Comparison of ENCODE assay signal across 11 cellular contexts in genomic region chr1:94314222-94314858, GRCh38.
"Had no signal": no experiment of that assay in that cellular context is flagged by ENCODE, and none has a peak within 500 bp of the region (broad histone marks: within the 10 kb centered on the region; RNA-seq: fewer than 3 reads in every experiment).

No MANE protein-coding gene starts in this region.

- H3K36me3 ChIP-seq: cardiac muscle cell, transverse colon had no signal

- H3K4me3 ChIP-seq: cardiac muscle cell, transverse colon had no signal

- ATAC-seq: esophagus mucosa; stimulated activated naive B cell treated with anti-CD40 and anti-IgM and Interleukin-4, amounts not matched to agents 10 μg/mL and 1 μg/mL and 100 μg/mL, for 72 hours had no signal

- H3K27ac ChIP-seq: cardiac muscle cell, transverse colon had no signal

- H3K9me3 ChIP-seq: transverse colon had no signal

- DNase-seq: activated CD4-positive, alpha-beta T cell treated with anti-CD3 and anti-CD28 coated beads for 1 hour; activated CD4-positive, alpha-beta T cell treated with anti-CD3 and anti-CD28 coated beads, Interleukin-2, amount 50 U/mL, for 48 hours; activated naive CD4-positive, alpha-beta T cell treated with anti-CD3 and anti-CD28 coated beads for 36 hours; activated T-cell treated with anti-CD3 and anti-CD28 coated beads, Interleukin-2, amount 50 U/mL, for 1 hour; islet precursor cell; stimulated activated CD4-positive, alpha-beta T cell treated with anti-CD3 and anti-CD28 coated beads, Interleukin-2, amount 100 ng/mL, for 48 hours; stimulated activated naive B cell treated with anti-CD40 and anti-IgM and Interleukin-4, amounts not matched to agents 10 μg/mL and 1 μg/mL and 100 μg/mL, for 72 hours; transverse colon had no signal

- FAIRE-seq: endometrium had no signal

- H3K27me3 ChIP-seq: cardiac muscle cell, transverse colon had no signal
